ENCODE assay signal across 1 cellular context in genomic region chr17:44308320-44308818, GRCh38.
TF ChIP-seq lines count a peak whose summit lies in the region.

Gene RUNDC3A, plus strand, starts transcription at chr17:44308601. Its CDS starts 232 bp downstream, at chr17:44308833.

TF ChIP-seq in HepG2, 621 proteins besides CTCF, POLR2A, EP300 and RAD21 (continued from another document and continues in another):
- TF ChIP-seq ZBTB14 (CRISPR knock-in tag; IDR thresholded peaks at IDR 0.05), result 0 out of 2 replicates have a peak, but pooled peaks have one; percentile 20
- TF ChIP-seq PHF5A (CRISPR knock-in tag; IDR thresholded peaks at IDR 0.05; ENCODE audit: low read depth, unreplicated experiment), result no peak
- TF ChIP-seq ZNF441 (CRISPR knock-in tag; IDR thresholded peaks at IDR 0.05; ENCODE audit: borderline replicate concordance), result peak; percentile 79; the same call in 1 of the 2 replicates
- no peak for TF ChIP-seq MTA3 (CRISPR knock-in tag; IDR thresholded peaks at IDR 0.05)
- peak; percentile 91 for TF ChIP-seq ZNF580 (CRISPR knock-in tag; IDR thresholded peaks at IDR 0.05; ENCODE audit: borderline replicate concordance, low read depth)
- 0 out of 2 replicates have a peak, but pooled peaks have one; percentile 60 for TF ChIP-seq ZNF557 (CRISPR knock-in tag; IDR thresholded peaks at IDR 0.05)
- 0 out of 2 replicates have a peak, but pooled peaks have one; percentile 64 for TF ChIP-seq CREB3 (CRISPR knock-in tag; IDR thresholded peaks at IDR 0.05)
- TF ChIP-seq, protein P1, sequence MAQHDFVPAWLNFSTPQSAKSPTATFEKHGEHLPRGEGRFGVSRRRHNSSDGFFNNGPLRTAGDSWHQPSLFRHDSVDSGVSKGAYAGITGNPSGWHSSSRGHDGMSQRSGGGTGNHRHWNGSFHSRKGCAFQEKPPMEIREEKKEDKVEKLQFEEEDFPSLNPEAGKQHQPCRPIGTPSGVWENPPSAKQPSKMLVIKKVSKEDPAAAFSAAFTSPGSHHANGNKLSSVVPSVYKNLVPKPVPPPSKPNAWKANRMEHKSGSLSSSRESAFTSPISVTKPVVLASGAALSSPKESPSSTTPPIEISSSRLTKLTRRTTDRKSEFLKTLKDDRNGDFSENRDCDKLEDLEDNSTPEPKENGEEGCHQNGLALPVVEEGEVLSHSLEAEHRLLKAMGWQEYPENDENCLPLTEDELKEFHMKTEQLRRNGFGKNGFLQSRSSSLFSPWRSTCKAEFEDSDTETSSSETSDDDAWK (CRISPR knock-in tag; IDR thresholded peaks at IDR 0.05), result no peak
- TF ChIP-seq MEF2D (CRISPR knock-in tag; IDR thresholded peaks at IDR 0.05), result peak; percentile 47; the same call in 1 of the 2 replicates
- TF ChIP-seq CHD2 (IDR thresholded peaks at IDR 0.05; ENCODE audit: low read depth, low read length), result no peak
- TF ChIP-seq SMAD3 (CRISPR knock-in tag; IDR thresholded peaks at IDR 0.05), result peak; percentile 83; the same call in 1 of the 2 replicates
- TF ChIP-seq MXD3 (CRISPR knock-in tag; IDR thresholded peaks at IDR 0.05), result peak; percentile 86
- TF ChIP-seq ZNF607 (CRISPR knock-in tag; IDR thresholded peaks at IDR 0.05; ENCODE audit: borderline replicate concordance), result peak; percentile 88
- TF ChIP-seq, protein P2, sequence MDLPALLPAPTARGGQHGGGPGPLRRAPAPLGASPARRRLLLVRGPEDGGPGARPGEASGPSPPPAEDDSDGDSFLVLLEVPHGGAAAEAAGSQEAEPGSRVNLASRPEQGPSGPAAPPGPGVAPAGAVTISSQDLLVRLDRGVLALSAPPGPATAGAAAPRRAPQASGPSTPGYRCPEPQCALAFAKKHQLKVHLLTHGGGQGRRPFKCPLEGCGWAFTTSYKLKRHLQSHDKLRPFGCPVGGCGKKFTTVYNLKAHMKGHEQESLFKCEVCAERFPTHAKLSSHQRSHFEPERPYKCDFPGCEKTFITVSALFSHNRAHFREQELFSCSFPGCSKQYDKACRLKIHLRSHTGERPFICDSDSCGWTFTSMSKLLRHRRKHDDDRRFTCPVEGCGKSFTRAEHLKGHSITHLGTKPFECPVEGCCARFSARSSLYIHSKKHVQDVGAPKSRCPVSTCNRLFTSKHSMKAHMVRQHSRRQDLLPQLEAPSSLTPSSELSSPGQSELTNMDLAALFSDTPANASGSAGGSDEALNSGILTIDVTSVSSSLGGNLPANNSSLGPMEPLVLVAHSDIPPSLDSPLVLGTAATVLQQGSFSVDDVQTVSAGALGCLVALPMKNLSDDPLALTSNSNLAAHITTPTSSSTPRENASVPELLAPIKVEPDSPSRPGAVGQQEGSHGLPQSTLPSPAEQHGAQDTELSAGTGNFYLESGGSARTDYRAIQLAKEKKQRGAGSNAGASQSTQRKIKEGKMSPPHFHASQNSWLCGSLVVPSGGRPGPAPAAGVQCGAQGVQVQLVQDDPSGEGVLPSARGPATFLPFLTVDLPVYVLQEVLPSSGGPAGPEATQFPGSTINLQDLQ (CRISPR knock-in tag; IDR thresholded peaks at IDR 0.05), result no peak
- TF ChIP-seq E2F2 (CRISPR knock-in tag; IDR thresholded peaks at IDR 0.05; ENCODE audit: borderline replicate concordance), result no peak
- TF ChIP-seq CHCHD3 (CRISPR knock-in tag; IDR thresholded peaks at IDR 0.05), result 0 out of 2 replicates have a peak, but pooled peaks have one; percentile 64
- no peak for TF ChIP-seq BRD4 (CRISPR knock-in tag; IDR thresholded peaks at IDR 0.05)
- TF ChIP-seq, protein P3, sequence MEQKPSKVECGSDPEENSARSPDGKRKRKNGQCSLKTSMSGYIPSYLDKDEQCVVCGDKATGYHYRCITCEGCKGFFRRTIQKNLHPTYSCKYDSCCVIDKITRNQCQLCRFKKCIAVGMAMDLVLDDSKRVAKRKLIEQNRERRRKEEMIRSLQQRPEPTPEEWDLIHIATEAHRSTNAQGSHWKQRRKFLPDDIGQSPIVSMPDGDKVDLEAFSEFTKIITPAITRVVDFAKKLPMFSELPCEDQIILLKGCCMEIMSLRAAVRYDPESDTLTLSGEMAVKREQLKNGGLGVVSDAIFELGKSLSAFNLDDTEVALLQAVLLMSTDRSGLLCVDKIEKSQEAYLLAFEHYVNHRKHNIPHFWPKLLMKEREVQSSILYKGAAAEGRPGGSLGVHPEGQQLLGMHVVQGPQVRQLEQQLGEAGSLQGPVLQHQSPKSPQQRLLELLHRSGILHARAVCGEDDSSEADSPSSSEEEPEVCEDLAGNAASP (CRISPR knock-in tag; IDR thresholded peaks at IDR 0.05; ENCODE audit: borderline replicate concordance), result peak; percentile 80; the same call in 1 of the 2 replicates
- peak; percentile 30; the same call in 1 of the 2 replicates for TF ChIP-seq BCL3 (CRISPR knock-in tag; IDR thresholded peaks at IDR 0.05)
- TF ChIP-seq ZNF597 (CRISPR knock-in tag; IDR thresholded peaks at IDR 0.05), result no peak
- peak; percentile 34; the same call in 1 of the 2 replicates for TF ChIP-seq ZNF350 (CRISPR knock-in tag; IDR thresholded peaks at IDR 0.05; ENCODE audit: borderline replicate concordance, low read depth)
- peak; percentile 88; the same call in 1 of the 2 replicates for TF ChIP-seq SIN3A (IDR thresholded peaks at IDR 0.05; ENCODE audit: borderline replicate concordance, low read depth, low read length)
- no peak for TF ChIP-seq NCOA5 (CRISPR knock-in tag; IDR thresholded peaks at IDR 0.05)
- TF ChIP-seq SNAPC5 (CRISPR knock-in tag; IDR thresholded peaks at IDR 0.05; ENCODE audit: borderline replicate concordance), result no peak
- no peak; the same call in 1 of the 2 replicates for TF ChIP-seq FOXC1 (CRISPR knock-in tag; IDR thresholded peaks at IDR 0.05; ENCODE audit: borderline replicate concordance)
- TF ChIP-seq RERE (CRISPR knock-in tag; IDR thresholded peaks at IDR 0.05; ENCODE audit: low read depth), result no peak
- no peak for TF ChIP-seq MAFG (CRISPR knock-in tag; IDR thresholded peaks at IDR 0.05)
- TF ChIP-seq, protein P4, sequence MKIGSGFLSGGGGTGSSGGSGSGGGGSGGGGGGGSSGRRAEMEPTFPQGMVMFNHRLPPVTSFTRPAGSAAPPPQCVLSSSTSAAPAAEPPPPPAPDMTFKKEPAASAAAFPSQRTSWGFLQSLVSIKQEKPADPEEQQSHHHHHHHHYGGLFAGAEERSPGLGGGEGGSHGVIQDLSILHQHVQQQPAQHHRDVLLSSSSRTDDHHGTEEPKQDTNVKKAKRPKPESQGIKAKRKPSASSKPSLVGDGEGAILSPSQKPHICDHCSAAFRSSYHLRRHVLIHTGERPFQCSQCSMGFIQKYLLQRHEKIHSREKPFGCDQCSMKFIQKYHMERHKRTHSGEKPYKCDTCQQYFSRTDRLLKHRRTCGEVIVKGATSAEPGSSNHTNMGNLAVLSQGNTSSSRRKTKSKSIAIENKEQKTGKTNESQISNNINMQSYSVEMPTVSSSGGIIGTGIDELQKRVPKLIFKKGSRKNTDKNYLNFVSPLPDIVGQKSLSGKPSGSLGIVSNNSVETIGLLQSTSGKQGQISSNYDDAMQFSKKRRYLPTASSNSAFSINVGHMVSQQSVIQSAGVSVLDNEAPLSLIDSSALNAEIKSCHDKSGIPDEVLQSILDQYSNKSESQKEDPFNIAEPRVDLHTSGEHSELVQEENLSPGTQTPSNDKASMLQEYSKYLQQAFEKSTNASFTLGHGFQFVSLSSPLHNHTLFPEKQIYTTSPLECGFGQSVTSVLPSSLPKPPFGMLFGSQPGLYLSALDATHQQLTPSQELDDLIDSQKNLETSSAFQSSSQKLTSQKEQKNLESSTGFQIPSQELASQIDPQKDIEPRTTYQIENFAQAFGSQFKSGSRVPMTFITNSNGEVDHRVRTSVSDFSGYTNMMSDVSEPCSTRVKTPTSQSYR (CRISPR knock-in tag; IDR thresholded peaks at IDR 0.05; ENCODE audit: borderline replicate concordance), result peak; percentile 59; the same call in 1 of the 2 replicates
- no peak for TF ChIP-seq NR2F2 (IDR thresholded peaks at IDR 0.05; ENCODE audit: borderline replicate concordance, low read depth)
- TF ChIP-seq ZNF564 (CRISPR knock-in tag; IDR thresholded peaks at IDR 0.05), result 0 out of 2 replicates have a peak, but pooled peaks have one; percentile 79
- TF ChIP-seq NFE2L1 (CRISPR knock-in tag; IDR thresholded peaks at IDR 0.05; ENCODE audit: borderline replicate concordance), result no peak
- peak; percentile 37; the same call in 1 of the 2 replicates for TF ChIP-seq GFI1 (CRISPR knock-in tag; IDR thresholded peaks at IDR 0.05; ENCODE audit: borderline replicate concordance)
- TF ChIP-seq ZNF850 (CRISPR knock-in tag; conservative IDR thresholded peaks at IDR 0.05), result no peak
- peak; percentile 70; the same call in 1 of the 2 replicates for TF ChIP-seq ATF7-NPFF (CRISPR knock-in tag; IDR thresholded peaks at IDR 0.05; ENCODE audit: low read depth)
- peak; percentile 91 for TF ChIP-seq SAP130 (CRISPR knock-in tag; IDR thresholded peaks at IDR 0.05; ENCODE audit: low read depth)
